Comparison of ENCODE assay signal across 8 cellular contexts in genomic region chrX:48575642-48576041, GRCh38. TPM values are rescaled to one million over a fixed set of nuclear protein-coding genes. Genes with fewer than 3 reads are reported as not detected.
A peak's percentile ranks its signal among the peaks of the same experiment; 100 is the strongest.
DNase-seq lines count a peak whose midpoint lies in the region; ATAC-seq, FAIRE-seq and TF ChIP-seq lines count a peak whose summit lies in the region.

No MANE protein-coding gene starts in this region.

- peak overlapping the region; percentile 100 for H3K9ac ChIP-seq in astrocyte (ENCODE audit: low read length)

- peaks cover 13% of the 10 kb centered on the region for H3K36me3 Mint-ChIP-seq in activated naive CD4-positive, alpha-beta T cell treated with anti-CD3 and anti-CD28 coated beads, Interleukin-2, amount 50 U/mL, for 24 hours
- peaks cover 10% of the 10 kb centered on the region for H3K36me3 Mint-ChIP-seq in astrocyte (ENCODE audit: low read depth, unreplicated experiment)

- TF ChIP-seq CTCF in astrocyte (IDR thresholded peaks at IDR 0.05; ENCODE audit: insufficient read depth, low read depth, low read length), result no peak
- TF ChIP-seq CTCF in lower leg skin (IDR thresholded peaks at IDR 0.05), result no peak
- no peak for TF ChIP-seq CTCF in transverse colon (IDR thresholded peaks at IDR 0.05)

- no peaks in the 10 kb centered on the region for H3K9me3 ChIP-seq in astrocyte (ENCODE audit: insufficient read depth, low read depth, low read length)
- H3K9me3 ChIP-seq in transverse colon, result no peaks in the 10 kb centered on the region

- whole genome bisulfite sequencing in lower leg skin, 2 donors, result 69 to 80% methylated on average over 5 to 13 of the region's 13 CpGs
- 73% methylated on average over 13 of the region's 13 CpGs; no CpG with 5 or more reads in 1 of the 2 donors for WGBS in transverse colon (ENCODE audit: low coverage in 1 of 2), 2 donors

- H3K36me3 ChIP-seq in astrocyte (ENCODE audit: insufficient read depth, low read length) (peaks cover 22% of the 10 kb centered on the region), transverse colon (peaks cover 0 to 16% (median 5%) of the 10 kb centered on the region in 4 donors)

- H2AFZ ChIP-seq in astrocyte (ENCODE audit: low read depth, low read length), result no peak overlapping the region

- peaks cover 34% of the 10 kb centered on the region for H3K79me2 ChIP-seq in astrocyte (ENCODE audit: insufficient read depth, low read length)

- TF ChIP-seq EP300 in transverse colon (IDR thresholded peaks at IDR 0.05; ENCODE audit: low read depth), result no peak

- ATAC-seq in GM18870 (IDR thresholded peaks at IDR 0.05; ENCODE audit: unreplicated experiment), result no peak

- peak overlapping the region; percentile 99 for H3K4me3 Mint-ChIP-seq in activated naive CD4-positive, alpha-beta T cell treated with anti-CD3 and anti-CD28 coated beads, Interleukin-2, amount 50 U/mL, for 24 hours
- peak overlapping the region; percentile 94 for H3K4me3 Mint-ChIP-seq in astrocyte (ENCODE audit: unreplicated experiment)

- in situ Hi-C loops in transverse colon (cut with MboI; ENCODE audit: low pct_ligation_motif_present in 1 of 4, low pct_unique_long_range_greater_than_20kb in 1 of 4, low sequenced_read_pairs in 3 of 4), result no loop called here

- peak overlapping the region; percentile 100 for H3K27ac Mint-ChIP-seq in activated naive CD4-positive, alpha-beta T cell treated with anti-CD3 and anti-CD28 coated beads, Interleukin-2, amount 50 U/mL, for 24 hours
- peak overlapping the region; percentile 100 for H3K27ac Mint-ChIP-seq in astrocyte (ENCODE audit: unreplicated experiment)

- H3K4me2 ChIP-seq in astrocyte (ENCODE audit: low read length), result peak overlapping the region; percentile 100

- H4K20me1 ChIP-seq in astrocyte (ENCODE audit: insufficient read depth, low read length), result peaks cover 39% of the 10 kb centered on the region

- intact Hi-C loops in lower leg skin (cut with DNase I; ENCODE audit: low total_unique reads), result no loop called here
- intact Hi-C loops in transverse colon (cut with DNase I; ENCODE audit: low total_unique reads), result no loop called here

- H3K4me1 Mint-ChIP-seq in activated naive CD4-positive, alpha-beta T cell treated with anti-CD3 and anti-CD28 coated beads, Interleukin-2, amount 50 U/mL, for 24 hours, result peaks cover 22% of the 10 kb centered on the region
- peaks cover 10% of the 10 kb centered on the region for H3K4me1 Mint-ChIP-seq in astrocyte (ENCODE audit: low read depth, unreplicated experiment)

- H3K4me3 ChIP-seq in astrocyte (ENCODE audit: insufficient read depth, low read depth, low read length), result peak overlapping the region; percentile 98
- peak overlapping the region; percentile 38 for H3K4me3 ChIP-seq in lower leg skin (ENCODE audit: low read depth, poor library complexity, severe bottlenecking)
- H3K4me3 ChIP-seq in transverse colon, result peak overlapping the region in 3 of 4 donors; percentile 63 to 90 (median 84)

- no peaks in the 10 kb centered on the region for H3K9me3 Mint-ChIP-seq in activated naive CD4-positive, alpha-beta T cell treated with anti-CD3 and anti-CD28 coated beads, Interleukin-2, amount 50 U/mL, for 24 hours
- no peaks in the 10 kb centered on the region for H3K9me3 Mint-ChIP-seq in astrocyte (ENCODE audit: unreplicated experiment)

- H3K27ac ChIP-seq in astrocyte (ENCODE audit: low read depth, low read length), result peak overlapping the region; percentile 99
- peak overlapping the region; percentile 96 to 99 (median 98) for H3K27ac ChIP-seq in transverse colon

- TF ChIP-seq POLR2A in lower leg skin (IDR thresholded peaks at IDR 0.05), result no peak
- TF ChIP-seq POLR2A in transverse colon (IDR thresholded peaks at IDR 0.05), result no peak

- no peak for DNase-seq in activated naive CD4-positive, alpha-beta T cell treated with Interleukin-2 at 50 U/mL for 16 hours
- DNase-seq in astrocyte (ENCODE audit: low read depth) (no peak), lower leg skin (ENCODE audit: low spot score in 2 of 2) (no peak), transverse colon (no peak), DMS 273 treated with DMSO at 0.1 percent for 48 hours (lab: John Stamatoyannopoulos, UW) (no peak), HT-29 (ENCODE audit: low spot score) (no peak)

- H3K4me1 ChIP-seq in astrocyte (ENCODE audit: insufficient read depth, low read length) (peaks cover 22% of the 10 kb centered on the region), transverse colon (peaks cover 9 to 15% (median 12%) of the 10 kb centered on the region in 4 donors)

- H3K27me3 ChIP-seq in astrocyte (ENCODE audit: insufficient read depth, low read length) (no peaks in the 10 kb centered on the region), transverse colon (no peaks in the 10 kb centered on the region)

- no peaks in the 10 kb centered on the region for H3K27me3 Mint-ChIP-seq in activated naive CD4-positive, alpha-beta T cell treated with anti-CD3 and anti-CD28 coated beads, Interleukin-2, amount 50 U/mL, for 24 hours
- no peaks in the 10 kb centered on the region for H3K27me3 Mint-ChIP-seq in astrocyte (ENCODE audit: low read depth, unreplicated experiment)

- FAIRE-seq in astrocyte (lab: Jason Lieb, UNC), result no peak

RNA-seq across cellular contexts. Expression of gene RBM3, which starts 1.4 kb away (rescaled TPM):
- total RNA-seq in astrocyte, result 264 and 265 TPM in 2 replicates
- 100 to 1,000 TPM; 162 to 207 (median 198) TPM for total RNA-seq in lower leg skin
- 100 to 1,000 TPM in 3 of 4 donors, 10 to 100 TPM in 1; 65.7 to 157 (median 127) TPM for total RNA-seq in transverse colon
- 134 and 135 TPM in 2 replicates for total RNA-seq in HT-29 (2014; rRNA removed; shearing (Covaris generic))

RNA-seq across cellular contexts. Expression of gene WDR13, which starts 21.6 kb away (rescaled TPM):
- total RNA-seq in astrocyte (63.4 and 65.4 TPM in 2 replicates), lower leg skin (100 to 1,000 TPM in 3 of 4 donors, 10 to 100 TPM in 1; 87.8 to 143 (median 121) TPM), transverse colon (100 to 1,000 TPM in 3 of 4 donors, 10 to 100 TPM in 1; 96.5 to 238 (median 184) TPM)
- total RNA-seq in HT-29 (2014; rRNA removed; shearing (Covaris generic)), result 120 and 165 TPM in 2 replicates

RNA-seq across cellular contexts. Expression of gene TBC1D25, which starts 36.1 kb away (rescaled TPM):
- 13.1 and 13.6 TPM in 2 replicates for total RNA-seq in astrocyte
- total RNA-seq in lower leg skin, result 10 to 100 TPM; 11.6 to 43.8 (median 16.2) TPM
- 10 to 100 TPM in 3 of 4 donors, 1 to 10 TPM in 1; 8.1 to 27.7 (median 13.3) TPM for total RNA-seq in transverse colon
- 5.6 and 10.5 TPM in 2 replicates for total RNA-seq in HT-29 (2014; rRNA removed; shearing (Covaris generic))

RNA-seq across cellular contexts. Expression of gene EBP, which starts 54.0 kb away (rescaled TPM):
- total RNA-seq in astrocyte (50.0 and 66.0 TPM in 2 replicates), lower leg skin (10 to 100 TPM; 43.5 to 87.0 (median 64.1) TPM), transverse colon (10 to 100 TPM; 19.9 to 88.7 (median 67.6) TPM)
- 285 and 311 TPM in 2 replicates for total RNA-seq in HT-29 (2014; rRNA removed; shearing (Covaris generic))

Comparison
In these comparisons a context has a peak if more than half of its experiments do, and no peak if none do; other contexts are left out.
1. H3K4me3 ChIP-seq: peak in every context shown above with its lines; median percentile 98 in astrocyte; 84 in transverse colon; 38 in lower leg skin.